ENCODE assay signal across 12 cellular contexts in genomic region chr3:66418432-66419052, GRCh38.
DNase-seq lines count a peak whose midpoint lies in the region; ATAC-seq lines count a peak whose summit lies in the region.
"Had no signal": no experiment of that assay in that cellular context is flagged by ENCODE, and none has a peak within 500 bp of the region (broad histone marks: within the 10 kb centered on the region; RNA-seq: fewer than 3 reads in every experiment).

No MANE protein-coding gene starts in this region.

- POLR2A ChIA-PET in CD4-positive, alpha-beta memory T cell (lab: Charles Lee; ENCODE audit: partially characterized antibody), result no interaction called here

- DNase-seq in CD4-positive, alpha-beta memory T cell, result no peak
- peak; percentile 52 for DNase-seq in RPMI7951 (ENCODE audit: low read depth)
- DNase-seq in Right ventricle myocardium superior, result peak; percentile 70
- DNase-seq in posterior cingulate gyrus, result peak; percentile 46 to 94 (median 64)
- no peak for DNase-seq in islet precursor cell
- no peak for DNase-seq in LoVo (ENCODE audit: low spot score)
- DNase-seq in NCI-H82 treated with DMSO at 0.1 percent for 48 hours (lab: John Stamatoyannopoulos, UW; ENCODE audit: unreplicated experiment), result no peak
- DNase-seq: activated gamma-delta T cell; CD8-positive, alpha-beta T cell; stimulated activated CD4-positive, alpha-beta T cell treated with anti-CD3 and anti-CD28 coated beads, Interleukin-4, amount 100 ng/mL, for 4 hours; WERI-Rb-1 had no signal

- H3K27ac ChIP-seq in CD4-positive, alpha-beta memory T cell (ENCODE audit: low read depth, low read length), result no peak overlapping the region
- H3K27ac ChIP-seq: WERI-Rb-1 had no signal

- H3K9me3 Mint-ChIP-seq in CD4-positive, alpha-beta memory T cell, result peaks cover 3 to 29% (median 23%) of the 10 kb centered on the region in 8 donors

- H3K36me3 ChIP-seq in CD4-positive, alpha-beta memory T cell (ENCODE audit: insufficient read depth, low read length), result peaks cover 24% of the 10 kb centered on the region
- H3K36me3 ChIP-seq: WERI-Rb-1 had no signal

- peaks cover 18 to 47% (median 29%) of the 10 kb centered on the region in 4 donors for H3K4me1 Mint-ChIP-seq in CD4-positive, alpha-beta memory T cell

- CTCF ChIA-PET in CD4-positive, alpha-beta memory T cell (lab: Charles Lee; ENCODE audit: partially characterized antibody), result interaction anchor here (0.6 kb wide), 1 partner anchor 110 kb away, joined by 4 read pairs; no protein-coding TSS in a partner anchor

- peak overlapping the region in 4 of 7 donors; percentile 16 to 62 (median 45) for H3K27ac Mint-ChIP-seq in CD4-positive, alpha-beta memory T cell
- H3K27ac Mint-ChIP-seq: CD8-positive, alpha-beta T cell had no signal

- H3K4me3 ChIP-seq in CD4-positive, alpha-beta memory T cell (ENCODE audit: low read length in 2 of 2), result no peak overlapping the region

- H3K36me3 Mint-ChIP-seq in CD4-positive, alpha-beta memory T cell, result peaks cover 46 to 80% of the 10 kb centered on the region in 2 donors

- no peaks in the 10 kb centered on the region for H3K9me3 ChIP-seq in CD4-positive, alpha-beta memory T cell (ENCODE audit: control insufficient read depth in 1 of 2, low read length in 2 of 2)

- H3K4me1 ChIP-seq in CD4-positive, alpha-beta memory T cell (ENCODE audit: insufficient read depth, low read length), result peaks cover 6% of the 10 kb centered on the region

- ATAC-seq in Right ventricle myocardium superior (ENCODE audit: poor library complexity) (peak; percentile 66), GM21390 (IDR thresholded peaks at IDR 0.05; ENCODE audit: unreplicated experiment) (no peak)
- ATAC-seq: CD8-positive, alpha-beta T cell had no signal

- no peaks in the 10 kb centered on the region for H3K27me3 ChIP-seq in CD4-positive, alpha-beta memory T cell (ENCODE audit: insufficient read depth, low read length)

- H3K4me3 Mint-ChIP-seq in CD4-positive, alpha-beta memory T cell, result no peak overlapping the region
- H3K4me3 Mint-ChIP-seq: CD8-positive, alpha-beta T cell had no signal

- intact Hi-C loops in CD4-positive, alpha-beta memory T cell (cut with micrococcal nuclease), result no loop called here
- intact Hi-C loops in Right ventricle myocardium superior (cut with DNase I) (no loop called here), posterior cingulate gyrus (cut with DNase I) (loop anchor here (5.0 kb wide), 2 partner anchors 34 to 79 kb away; no protein-coding TSS in a partner anchor)

- no peaks in the 10 kb centered on the region for H3K27me3 Mint-ChIP-seq in CD4-positive, alpha-beta memory T cell

Comparison
In these comparisons a context has a peak if more than half of its experiments do, and no peak if none do; other contexts are left out.
1. DNase-seq: peak in RPMI7951 (single experiment), Right ventricle myocardium superior (single experiment) and posterior cingulate gyrus (10 of 10); none in CD4-positive, alpha-beta memory T cell (0 of 5), islet precursor cell (single experiment), LoVo (single experiment) and NCI-H82 treated with DMSO at 0.1 percent for 48 hours (single experiment).